In the genomic region with DNA sequence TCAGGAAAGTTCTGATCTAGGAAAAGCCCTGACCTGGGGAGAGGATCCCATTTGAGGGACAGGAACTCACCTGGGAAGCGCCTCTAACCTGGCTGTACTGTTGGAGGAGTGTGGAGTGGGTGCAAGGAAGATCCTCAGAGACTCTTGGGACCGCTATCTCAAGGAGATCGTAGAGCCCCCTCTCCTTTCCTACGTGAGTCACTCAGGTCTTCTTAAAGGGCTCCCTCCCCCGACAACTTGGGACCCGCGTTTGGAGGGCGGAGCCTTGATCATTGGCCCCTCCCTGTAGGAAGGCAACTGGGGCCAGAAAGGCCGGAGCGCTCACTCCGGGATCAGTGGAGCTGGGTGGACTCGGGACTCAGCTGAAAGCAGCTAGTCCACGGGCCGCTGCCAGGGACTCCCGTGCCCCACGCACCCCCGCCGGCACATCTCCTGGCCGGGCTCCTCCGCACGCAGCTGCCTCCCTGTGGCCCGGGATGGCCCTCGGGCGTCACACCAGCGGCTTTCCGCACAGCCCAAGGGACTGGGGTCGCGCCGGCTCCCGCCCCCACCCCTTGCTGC, we compare ENCODE assay signal across 8 cellular contexts. TPM values are rescaled to one million over a fixed set of nuclear protein-coding genes. Genes with fewer than 3 reads are reported as not detected.
A peak's percentile ranks its signal among the peaks of the same experiment; 100 is the strongest.
DNase-seq lines count a peak whose midpoint lies in the region; ATAC-seq, FAIRE-seq and TF ChIP-seq lines count a peak whose summit lies in the region.

No MANE protein-coding gene starts in this region.

- FAIRE-seq in GM12892 (lab: Jason Lieb, UNC) = peak; percentile 9

- H4K20me1 ChIP-seq in OCI-LY3 (ENCODE audit: insufficient read depth, low read length) (peaks cover 9% of the 10 kb centered on the region; the same call in 1 of the 2 replicates), neural progenitor cell (ENCODE audit: low read depth) (peaks cover 24% of the 10 kb centered on the region)

- H3K4me3 ChIP-seq in OCI-LY3 (ENCODE audit: low read length) = peak overlapping the region; percentile 89
- peak overlapping the region; percentile 97 for H3K4me3 ChIP-seq in fibroblast of villous mesenchyme (ENCODE audit: low read depth, low read length)
- H3K4me3 ChIP-seq in neural progenitor cell = peak overlapping the region; percentile 78
- H3K4me3 ChIP-seq in transverse colon = peak overlapping the region; percentile 60 to 96 (median 84)

- H3K4me2 ChIP-seq in OCI-LY3 (ENCODE audit: low read length) = peak overlapping the region; percentile 80
- H3K4me2 ChIP-seq in neural progenitor cell = peak overlapping the region; percentile 81

- DNase-seq in GM12892 (ENCODE audit: insufficient read length) = peak; percentile 77
- DNase-seq in fibroblast of villous mesenchyme (ENCODE audit: low read depth) = peak; percentile 56
- peak; percentile 67 for DNase-seq in neural progenitor cell (ENCODE audit: low spot score)
- DNase-seq in transverse colon = peak; percentile 69
- no peak for DNase-seq in NCI-H187 (lab: John Stamatoyannopoulos, UW)

- H3K4me1 ChIP-seq in OCI-LY3 (ENCODE audit: low read length) = peaks cover 14% of the 10 kb centered on the region
- peaks cover 18% of the 10 kb centered on the region for H3K4me1 ChIP-seq in neural progenitor cell
- H3K4me1 ChIP-seq in transverse colon = peaks cover 15 to 23% (median 20%) of the 10 kb centered on the region in 4 donors

- TF ChIP-seq POLR2A in GM12892 (IDR thresholded peaks at IDR 0.05; ENCODE audit: low read depth, low read length) = no peak
- TF ChIP-seq POLR2A in transverse colon (IDR thresholded peaks at IDR 0.05) = no peak

- H3K27ac Mint-ChIP-seq in activated T-helper 17 cell treated with anti-CD3 and anti-CD28 coated beads, Interleukin-2, amount 50 U/mL, for 72 hours = peak overlapping the region; percentile 38
- H3K27ac Mint-ChIP-seq in neural progenitor cell = no peak overlapping the region

- H3K79me2 ChIP-seq in OCI-LY3 (ENCODE audit: low read length) (0 out of 2 replicates have a peak, but pooled peaks cover 4% of the 10 kb centered on the region), neural progenitor cell (ENCODE audit: low read depth) (peaks cover 14% of the 10 kb centered on the region)

- peaks cover 21% of the 10 kb centered on the region for H3F3A ChIP-seq in neural progenitor cell (ENCODE audit: low read depth)

- ATAC-seq in HG02884 (IDR thresholded peaks at IDR 0.05; ENCODE audit: unreplicated experiment) = peak; percentile 19
- ATAC-seq in activated T-helper 17 cell treated with anti-CD3 and anti-CD28 coated beads, Interleukin-2, amount 50 U/mL, for 72 hours (replicated peaks) = peak; percentile 13

- no peaks in the 10 kb centered on the region for H3K27me3 ChIP-seq in OCI-LY3 (ENCODE audit: low read depth, low read length)
- no peaks in the 10 kb centered on the region for H3K27me3 ChIP-seq in neural progenitor cell
- no peaks in the 10 kb centered on the region for H3K27me3 ChIP-seq in transverse colon

- TF ChIP-seq EP300 in transverse colon (IDR thresholded peaks at IDR 0.05; ENCODE audit: low read depth) = no peak

- H3K4me3 Mint-ChIP-seq in activated T-helper 17 cell treated with anti-CD3 and anti-CD28 coated beads, Interleukin-2, amount 50 U/mL, for 72 hours = peak overlapping the region; percentile 77
- peak overlapping the region; percentile 90 for H3K4me3 Mint-ChIP-seq in neural progenitor cell

- in situ Hi-C loops in transverse colon (cut with MboI; ENCODE audit: low pct_ligation_motif_present in 1 of 4, low pct_unique_long_range_greater_than_20kb in 1 of 4, low sequenced_read_pairs in 3 of 4) = no loop called here

- no peaks in the 10 kb centered on the region for H3K9me3 ChIP-seq in OCI-LY3 (ENCODE audit: insufficient read depth, low read length)
- H3K9me3 ChIP-seq in neural progenitor cell (ENCODE audit: low read depth) = no peaks in the 10 kb centered on the region
- no peaks in the 10 kb centered on the region for H3K9me3 ChIP-seq in transverse colon

- H3K27ac ChIP-seq in OCI-LY3 (ENCODE audit: low read length) = peak overlapping the region; percentile 16; the same call in 1 of the 2 replicates
- H3K27ac ChIP-seq in neural progenitor cell = peak overlapping the region; percentile 55
- peak overlapping the region; percentile 79 to 95 (median 91) for H3K27ac ChIP-seq in transverse colon

- H3K27me3 Mint-ChIP-seq in activated T-helper 17 cell treated with anti-CD3 and anti-CD28 coated beads, Interleukin-2, amount 50 U/mL, for 72 hours = no peaks in the 10 kb centered on the region
- peaks cover 11% of the 10 kb centered on the region for H3K27me3 Mint-ChIP-seq in neural progenitor cell (ENCODE audit: insufficient read depth, low read depth)

- WGBS in transverse colon (ENCODE audit: low coverage in 1 of 2), 2 donors = 2% methylated on average over 20 of the region's 30 CpGs; no CpG with 5 or more reads in 1 of the 2 donors

- H3K36me3 ChIP-seq in OCI-LY3 (replicated peaks; ENCODE audit: low read depth, low read length) (peaks cover 15% of the 10 kb centered on the region), neural progenitor cell (no peaks in the 10 kb centered on the region), transverse colon (peaks cover 0 to 5% (median 3%) of the 10 kb centered on the region in 4 donors)

- TF ChIP-seq CTCF in OCI-LY3 (IDR thresholded peaks at IDR 0.05; ENCODE audit: low read depth, low read length) = no peak
- no peak for TF ChIP-seq CTCF in fibroblast of villous mesenchyme (IDR thresholded peaks at IDR 0.05; ENCODE audit: insufficient read depth, low read depth, low read length)
- TF ChIP-seq CTCF in neural progenitor cell (IDR thresholded peaks at IDR 0.05) = no peak
- TF ChIP-seq CTCF in transverse colon (IDR thresholded peaks at IDR 0.05) = no peak

- H3K4me1 Mint-ChIP-seq in activated T-helper 17 cell treated with anti-CD3 and anti-CD28 coated beads, Interleukin-2, amount 50 U/mL, for 72 hours = peaks cover 8% of the 10 kb centered on the region
- H3K4me1 Mint-ChIP-seq in neural progenitor cell = peaks cover 20% of the 10 kb centered on the region

- H3K36me3 Mint-ChIP-seq in activated T-helper 17 cell treated with anti-CD3 and anti-CD28 coated beads, Interleukin-2, amount 50 U/mL, for 72 hours (ENCODE audit: low read depth) = peaks cover 17% of the 10 kb centered on the region
- peaks cover 16% of the 10 kb centered on the region for H3K36me3 Mint-ChIP-seq in neural progenitor cell

- intact Hi-C loops in transverse colon (cut with DNase I; ENCODE audit: low total_unique reads) = no loop called here

- H3K9me3 Mint-ChIP-seq in activated T-helper 17 cell treated with anti-CD3 and anti-CD28 coated beads, Interleukin-2, amount 50 U/mL, for 72 hours = no peaks in the 10 kb centered on the region
- no peaks in the 10 kb centered on the region for H3K9me3 Mint-ChIP-seq in neural progenitor cell

- H2AFZ ChIP-seq in OCI-LY3 (ENCODE audit: low read depth, low read length) (peak overlapping the region; percentile 24; the same call in 1 of the 2 replicates), neural progenitor cell (replicated peaks) (peak overlapping the region; percentile 48)

- H3K9ac ChIP-seq in OCI-LY3 (ENCODE audit: low read length) (peak overlapping the region; percentile 83), neural progenitor cell (peak overlapping the region; percentile 71)

RNA-seq across cellular contexts. Expression of gene SLC26A6, which starts 0.5 kb away (rescaled TPM):
- polyA plus RNA-seq in GM12892 (2012; ENCODE audit: missing spikeins) = 14.3 TPM
- 10 to 100 TPM; 34.9 to 37.6 TPM for total RNA-seq in activated T-helper 17 cell treated with anti-CD3 and anti-CD28 coated beads, Interleukin-2, amount 50 U/mL, for 72 hours
- total RNA-seq in fibroblast of villous mesenchyme (34.8 and 45.8 TPM in 2 replicates), neural progenitor cell (ENCODE audit: low replicate concordance) (42.5 and 78.9 TPM in 2 replicates), transverse colon (100 to 1,000 TPM; 134 to 282 (median 193) TPM)

RNA-seq across cellular contexts. Expression of gene TMEM89, which starts 13.2 kb away (rescaled TPM):
- polyA plus RNA-seq in GM12892 (2012; ENCODE audit: missing spikeins) = not detected
- 1 to 10 TPM; 1.0 to 1.1 TPM for total RNA-seq in activated T-helper 17 cell treated with anti-CD3 and anti-CD28 coated beads, Interleukin-2, amount 50 U/mL, for 72 hours
- total RNA-seq in fibroblast of villous mesenchyme (not detected in 2 replicates), neural progenitor cell (ENCODE audit: low replicate concordance) (not detected in 2 replicates), transverse colon (10 to 100 TPM in 1 of 4 donors, not detected in 3; 13.1 TPM)

RNA-seq across cellular contexts. Expression of gene UQCRC1, which starts 25.3 kb away (rescaled TPM):
- polyA plus RNA-seq in GM12892 (2012; ENCODE audit: missing spikeins) = 188 TPM
- 100 to 1,000 TPM; 177 to 269 TPM for total RNA-seq in activated T-helper 17 cell treated with anti-CD3 and anti-CD28 coated beads, Interleukin-2, amount 50 U/mL, for 72 hours
- total RNA-seq in fibroblast of villous mesenchyme (405 and 418 TPM in 2 replicates), neural progenitor cell (ENCODE audit: low replicate concordance) (240 and 246 TPM in 2 replicates), transverse colon (100 to 1,000 TPM; 579 to 974 (median 655) TPM)

RNA-seq across cellular contexts. Expression of gene CELSR3, which starts 27.9 kb away (rescaled TPM):
- polyA plus RNA-seq in GM12892 (2012; ENCODE audit: missing spikeins) = 0.89 TPM
- total RNA-seq in activated T-helper 17 cell treated with anti-CD3 and anti-CD28 coated beads, Interleukin-2, amount 50 U/mL, for 72 hours = 10 to 100 TPM; 20.3 to 27.1 TPM
- total RNA-seq in fibroblast of villous mesenchyme (1.6 and 1.7 TPM in 2 replicates), neural progenitor cell (ENCODE audit: low replicate concordance) (9.9 and 22.3 TPM in 2 replicates), transverse colon (10 to 100 TPM in 1 of 4 donors, 1 to 10 TPM in 3; 1.2 to 15.0 (median 3.9) TPM)

RNA-seq across cellular contexts. Expression of gene COL7A1, which starts 39.6 kb away (rescaled TPM):
- polyA plus RNA-seq in GM12892 (2012; ENCODE audit: missing spikeins) = 1.4 TPM
- total RNA-seq in activated T-helper 17 cell treated with anti-CD3 and anti-CD28 coated beads, Interleukin-2, amount 50 U/mL, for 72 hours = 1 to 10 TPM; 6.1 to 6.3 TPM
- 79.0 and 140 TPM in 2 replicates for total RNA-seq in fibroblast of villous mesenchyme
- 3.0 and 13.3 TPM in 2 replicates for total RNA-seq in neural progenitor cell (ENCODE audit: low replicate concordance)
- 10 to 100 TPM in 2 of 4 donors, 1 to 10 TPM in 2; 4.8 to 19.1 (median 12.9) TPM for total RNA-seq in transverse colon

Comparison
In these comparisons a context has a peak if more than half of its experiments do, and no peak if none do; other contexts are left out.
1. DNase-seq: peak in GM12892 (single experiment), fibroblast of villous mesenchyme (single experiment), neural progenitor cell (single experiment) and transverse colon (single experiment); none in NCI-H187 (0 of 2).
2. H3K27ac ChIP-seq: peak in every context shown above with its lines; median percentile 91 in transverse colon; 55 in neural progenitor cell; 16 in OCI-LY3.
3. Peak in every context shown above with its lines, with median percentiles within 50 percentile points of each other: H3K4me3 ChIP-seq.